Comparison of ENCODE assay signal across 28 cellular contexts in genomic region chr1:192835116-192835515, GRCh38. TPM values are rescaled to one million over a fixed set of nuclear protein-coding genes. Genes with fewer than 3 reads are reported as not detected.
DNase-seq lines count a peak whose midpoint lies in the region; ATAC-seq, FAIRE-seq and TF ChIP-seq lines count a peak whose summit lies in the region.
"Had no signal": no experiment of that assay in that cellular context is flagged by ENCODE, and none has a peak within 500 bp of the region (broad histone marks: within the 10 kb centered on the region; RNA-seq: fewer than 3 reads in every experiment).

No MANE protein-coding gene starts in this region.

- H3K4me3 ChIP-seq in heart left ventricle (no peak overlapping the region), right atrium auricular region (no peak overlapping the region), keratinocyte (ENCODE audit: control insufficient read depth in 2 of 3, extremely low read depth in 1 of 3, insufficient read depth in 2 of 3, low read depth in 1 of 3, low read length in 3 of 3) (no peak overlapping the region), prostate gland (no peak overlapping the region)
- H3K4me3 ChIP-seq: A549, heart right ventricle, PC-9 had no signal

- dilution Hi-C loops in keratinocyte (cut with MboI; ENCODE audit: extremely low pct_ligation_motif_present, low sequenced_read_pairs): no loop called here

- H3K36me3 ChIP-seq in heart left ventricle (no peaks in the 10 kb centered on the region), right atrium auricular region (no peaks in the 10 kb centered on the region), keratinocyte (ENCODE audit: control insufficient read depth in 2 of 2, extremely low read depth in 1 of 2, insufficient read depth in 2 of 2, low read length in 2 of 2) (no peaks in the 10 kb centered on the region), prostate gland (no peaks in the 10 kb centered on the region)
- H3K36me3 ChIP-seq: heart right ventricle had no signal

- H3K27ac ChIP-seq in heart left ventricle (peak overlapping the region in 5 of 12 donors; percentile 2 to 53 (median 26)), right atrium auricular region (peak overlapping the region in 1 of 2 donors; percentile 15), keratinocyte (ENCODE audit: control insufficient read depth, insufficient read depth, low read length) (peak overlapping the region; percentile 58), prostate gland (peak overlapping the region; percentile 25 to 49)
- H3K27ac ChIP-seq: A549, PC-9 had no signal

- H3K9me1 ChIP-seq in keratinocyte (ENCODE audit: control insufficient read depth, extremely low read depth, insufficient read depth, low read length): no peaks in the 10 kb centered on the region

- no peak for TF ChIP-seq POLR2A in heart left ventricle (IDR thresholded peaks at IDR 0.05)
- no peak for TF ChIP-seq POLR2A in prostate gland (IDR thresholded peaks at IDR 0.05)

- intact Hi-C loops in heart left ventricle (cut with DNase I) (no loop called here), prostate gland (cut with DNase I) (no loop called here)

- H4K20me1 ChIP-seq in keratinocyte (ENCODE audit: control insufficient read depth, extremely low read depth, insufficient read depth, low read length): no peaks in the 10 kb centered on the region

- H3K79me2 ChIP-seq in keratinocyte (ENCODE audit: control insufficient read depth, insufficient read depth, low read length): no peaks in the 10 kb centered on the region

- 49 to 75% (median 55%) methylated on average over 3 of the region's 3 CpGs for WGBS in heart left ventricle, 4 donors
- 27% methylated on average over 3 of the region's 3 CpGs for WGBS in prostate gland

- TF ChIP-seq CTCF in heart left ventricle (IDR thresholded peaks at IDR 0.05) (no peak), right atrium auricular region (IDR thresholded peaks at IDR 0.05) (no peak), keratinocyte (optimal IDR thresholded peaks at IDR 0.05 in 1 of 3, IDR thresholded peaks at IDR 0.05 in 1 of 3, conservative IDR thresholded peaks at IDR 0.05 in 1 of 3; ENCODE audit: extremely low read depth in 1 of 3, insufficient read depth in 2 of 3, low read length in 3 of 3) (no peak), prostate gland (IDR thresholded peaks at IDR 0.05) (no peak)

- peaks cover 0 to 17% (median 8%) of the 10 kb centered on the region in 12 donors for H3K4me1 ChIP-seq in heart left ventricle
- no peaks in the 10 kb centered on the region for H3K4me1 ChIP-seq in right atrium auricular region
- H3K4me1 ChIP-seq in keratinocyte (ENCODE audit: control insufficient read depth, extremely low read depth, insufficient read depth, low read length): peaks cover 24% of the 10 kb centered on the region
- H3K4me1 ChIP-seq in prostate gland (replicated peaks): no peaks in the 10 kb centered on the region
- H3K4me1 ChIP-seq: A549 had no signal

- H3K9ac ChIP-seq in keratinocyte (ENCODE audit: control insufficient read depth, extremely low read depth, insufficient read depth, low read length): no peak overlapping the region

- H3K9me3 ChIP-seq in heart left ventricle (no peaks in the 10 kb centered on the region), right atrium auricular region (no peaks in the 10 kb centered on the region), keratinocyte (ENCODE audit: control insufficient read depth, low read depth, low read length) (no peaks in the 10 kb centered on the region), prostate gland (no peaks in the 10 kb centered on the region)
- H3K9me3 ChIP-seq: A549, heart right ventricle had no signal

- peak in 3 of 4 donors; percentile 53 to 87 (median 54) for ATAC-seq in heart left ventricle
- no peak for ATAC-seq in HG03135 (IDR thresholded peaks at IDR 0.05; ENCODE audit: unreplicated experiment)
- ATAC-seq: A549; activated CD8-positive, alpha-beta memory T cell treated with anti-CD3 and anti-CD28 coated beads, Interleukin-2, amount 10 ng/mL, durations not matched to agents 7 days and 5 days; stimulated activated effector memory CD8-positive, alpha-beta T cell treated with anti-CD3 and anti-CD28 coated beads, Interleukin-12 subunit alpha, Interleukin-12 subunit beta, amount 100 ng/mL, for 72 hours had no signal

- no peak for DNase-seq in heart left ventricle
- DNase-seq in right atrium auricular region (ENCODE audit: low spot score): no peak
- DNase-seq in keratinocyte (ENCODE audit: low read depth, low spot score): no peak
- no peak for DNase-seq in prostate gland (ENCODE audit: low spot score)
- DNase-seq in ureter (ENCODE audit: low spot score): no peak
- DNase-seq in UCSD-AML1 (lab: John Stamatoyannopoulos, UW; ENCODE audit: unreplicated experiment): no peak
- no peak for DNase-seq in NCI-H748 (lab: John Stamatoyannopoulos, UW; ENCODE audit: unreplicated experiment)
- DNase-seq: activated CD4-positive, alpha-beta T cell treated with anti-CD3 and anti-CD28 coated beads, Interleukin-2, amount 10 ng/mL, durations not matched to agents 7 days and 5 days; activated CD8-positive, alpha-beta memory T cell treated with anti-CD3 and anti-CD28 coated beads, Interleukin-2, amount 10 ng/mL, durations not matched to agents 7 days and 5 days; activated naive CD4-positive, alpha-beta T cell treated with anti-CD3 and anti-CD28 coated beads, Interleukin-2, amount 10 ng/mL, durations not matched to agents 7 days and 5 days; amniotic stem cell; CD4-positive, alpha-beta memory T cell; effector CD4-positive, alpha-beta T cell; heart right ventricle; Karpas-422; MV-4-11; NCI-H146; occipital lobe; PC-9; retina; stimulated activated CD4-positive, alpha-beta T cell treated with anti-CD3 and anti-CD28 coated beads, Interleukin-4, amount 100 ng/mL, for 24 hours; T1000 had no signal

- peak overlapping the region; percentile 52 for H3K4me2 ChIP-seq in keratinocyte (ENCODE audit: control insufficient read depth, extremely low read depth, insufficient read depth, low read depth, low read length)
- H3K4me2 ChIP-seq: A549, PC-9 had no signal

- peak overlapping the region; percentile 89 for H2AFZ ChIP-seq in keratinocyte (ENCODE audit: control insufficient read depth, low read length)
- H2AFZ ChIP-seq: PC-9 had no signal

- FAIRE-seq in keratinocyte (lab: Jason Lieb, UNC): peak; percentile 26
- FAIRE-seq: A549, bronchial epithelial cell, colon, GM12891 had no signal

- H3K27me3 ChIP-seq in heart left ventricle: no peaks in the 10 kb centered on the region
- H3K27me3 ChIP-seq in right atrium auricular region: no peaks in the 10 kb centered on the region
- no peaks in the 10 kb centered on the region for H3K27me3 ChIP-seq in keratinocyte (ENCODE audit: control insufficient read depth, extremely low read depth, insufficient read depth, low read length)
- H3K27me3 ChIP-seq in prostate gland (replicated peaks; ENCODE audit: insufficient read depth): no peaks in the 10 kb centered on the region
- H3K27me3 ChIP-seq: heart right ventricle had no signal

RNA-seq across cellular contexts. Expression of gene RGS2, which starts 26.3 kb away (rescaled TPM):
- total RNA-seq in heart left ventricle (10 to 100 TPM in 4 of 9 donors, 1 to 10 TPM in 5; 7.6 to 32.6 (median 9.8) TPM), right atrium auricular region (10 to 100 TPM; 31.2 to 51.2 TPM), prostate gland (100 to 1,000 TPM in 1 of 2 donors, 10 to 100 TPM in 1; 70.2 to 129 TPM), ureter (65.2 TPM)
- polyA plus RNA-seq in heart left ventricle (10 to 100 TPM; 20.5 to 25.7 TPM), keratinocyte (10.9 to 146 TPM (median 128 TPM) in 3 replicates)
- polyA plus RNA-seq in keratinocyte (2011; ENCODE audit: low read depth): 131 TPM
- polyA plus RNA-seq in keratinocyte (2011; cell fraction: cytosol; rRNA removed): 55.4 and 96.6 TPM in 2 replicates
- 277 and 402 TPM in 2 replicates for polyA plus RNA-seq in keratinocyte (2011; cell fraction: nucleus; rRNA removed)
- polyA plus RNA-seq in keratinocyte (2012; ENCODE audit: low replicate concordance): 8.7 and 111 TPM in 2 replicates
- 1.4 to 48.5 TPM (median 42.6 TPM) in 3 replicates for polyA minus RNA-seq in keratinocyte
- 17.1 TPM for polyA minus RNA-seq in keratinocyte (2011; cell fraction: cytosol; rRNA and poly(A)+ RNA removed)
- polyA minus RNA-seq in keratinocyte (2011; cell fraction: nucleus; rRNA and poly(A)+ RNA removed): 84.9 and 147 TPM in 2 replicates
